9 cellular contexts compared by ENCODE assay signal in genomic region chr13:100694722-100695644, GRCh38. TPM values are rescaled to one million over a fixed set of nuclear protein-coding genes. Genes with fewer than 3 reads are reported as not detected.
DNase-seq lines count a peak whose midpoint lies in the region; ATAC-seq, FAIRE-seq and TF ChIP-seq lines count a peak whose summit lies in the region.
"Had no signal": no experiment of that assay in that cellular context is flagged by ENCODE, and none has a peak within 500 bp of the region (broad histone marks: within the 10 kb centered on the region; RNA-seq: fewer than 3 reads in every experiment).

No MANE protein-coding gene starts in this region.

- peak; percentile 76 for DNase-seq in AG20443 (ENCODE audit: low spot score)
- DNase-seq in astrocyte of the cerebellum (ENCODE audit: low read depth), result peak; percentile 80
- DNase-seq in left lobe of liver (ENCODE audit: low spot score), result no peak
- no peak for DNase-seq in Ammon's horn (ENCODE audit: low spot score)
- no peak for DNase-seq in GM19239 (ENCODE audit: insufficient read length, low spot score)
- no peak for DNase-seq in cerebellar nuclear complex (lab: John Stamatoyannopoulos, UW)

- in situ Hi-C loops in astrocyte of the cerebellum (cut with HindIII; ENCODE audit: low sequenced_read_pairs), result no loop called here

- no peak for FAIRE-seq in GM19239 (lab: Jason Lieb, UNC)
- FAIRE-seq: colon had no signal

- TF ChIP-seq CTCF in astrocyte of the cerebellum (IDR thresholded peaks at IDR 0.05; ENCODE audit: low read depth, low read length, missing control alignments), result peak; percentile 72

- ATAC-seq in HG03103 (IDR thresholded peaks at IDR 0.05; ENCODE audit: low read depth, unreplicated experiment) (peak; percentile 54), left lobe of liver (peak; percentile 84), GM21390 (IDR thresholded peaks at IDR 0.05; ENCODE audit: unreplicated experiment) (no peak)

- no peak overlapping the region for H3K4me3 ChIP-seq in astrocyte of the cerebellum (ENCODE audit: low read depth, low read length)

RNA-seq across cellular contexts. Expression of gene TMTC4, which starts 20.4 kb away (rescaled TPM):
- 17.2 TPM for total RNA-seq in left lobe of liver

Comparison
In these comparisons a context has a peak if more than half of its experiments do, and no peak if none do; other contexts are left out.
1. DNase-seq: peak in AG20443 (single experiment) and astrocyte of the cerebellum (single experiment); none in left lobe of liver (single experiment), Ammon's horn (single experiment), GM19239 (single experiment) and cerebellar nuclear complex (0 of 2).